15 cellular contexts compared by ENCODE assay signal in the genomic region with DNA sequence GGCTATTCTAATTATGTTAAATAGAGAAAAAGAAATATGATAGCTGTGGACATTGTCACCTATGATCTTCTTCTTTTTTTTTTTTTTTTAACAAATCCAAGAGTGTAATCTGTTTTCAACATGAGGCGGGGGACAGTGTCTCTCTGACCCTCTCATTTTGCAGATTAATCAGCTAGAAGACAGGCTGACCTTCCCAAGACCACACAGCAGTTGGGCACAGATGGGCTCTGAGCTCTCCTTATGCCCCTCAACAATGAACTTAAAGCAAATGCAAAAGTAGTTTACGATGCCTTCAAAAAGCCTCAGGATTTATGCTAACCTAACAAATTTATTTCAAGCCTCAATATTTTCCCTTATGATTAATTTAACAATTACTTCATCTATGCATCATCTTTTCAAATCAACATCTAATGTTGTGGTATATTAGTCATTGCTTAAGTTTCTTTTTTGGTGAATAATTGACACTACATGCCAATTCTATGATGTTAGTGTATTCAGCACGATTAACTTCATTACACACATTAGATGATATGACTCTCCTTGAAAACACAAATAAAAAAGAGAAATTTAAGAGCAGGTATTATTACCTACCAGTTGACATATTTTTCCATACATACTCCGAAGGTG. TPM values are rescaled to one million over a fixed set of nuclear protein-coding genes. Genes with fewer than 3 reads are reported as not detected.
DNase-seq lines count a peak whose midpoint lies in the region; ATAC-seq and TF ChIP-seq lines count a peak whose summit lies in the region.
"Had no signal": no experiment of that assay in that cellular context is flagged by ENCODE, and none has a peak within 500 bp of the region (broad histone marks: within the 10 kb centered on the region; RNA-seq: fewer than 3 reads in every experiment).

No MANE protein-coding gene starts in this region.

- no peak for ATAC-seq in IMR-90 (ENCODE audit: low read depth)
- ATAC-seq in memory B cell (ENCODE audit: low read depth), result no peak
- no peak for ATAC-seq in GM18861 (IDR thresholded peaks at IDR 0.05; ENCODE audit: unreplicated experiment)
- no peak for ATAC-seq in HG02973 (IDR thresholded peaks at IDR 0.05; ENCODE audit: unreplicated experiment)

- H3K4me1 ChIP-seq in IMR-90 (ENCODE audit: control insufficient read depth, insufficient read depth, low read length), result peaks cover 12% of the 10 kb centered on the region
- no peaks in the 10 kb centered on the region for H3K4me1 ChIP-seq in SJCRH30

- WGBS in IMR-90 (ENCODE audit: extremely low coverage in 2 of 2, insufficient read length in 1 of 2), 2 experiments, result no CpG with 5 or more reads among the region's 4 CpGs

- H4K8ac ChIP-seq in IMR-90 (ENCODE audit: low read depth in 2 of 2, low read length in 2 of 2), result peak overlapping the region in 1 of 2 experiments; percentile 35; a peak in 1 of 4 replicates

- H3K9me3 ChIP-seq in IMR-90 (ENCODE audit: control insufficient read depth, insufficient read depth, low read length), result no peaks in the 10 kb centered on the region
- H3K9me3 ChIP-seq in SJCRH30 (replicated peaks), result no peaks in the 10 kb centered on the region

- H3K4me3 ChIP-seq in IMR-90 (ENCODE audit: insufficient read depth, low read depth, low read length) (no peak overlapping the region), SJCRH30 (no peak overlapping the region)

- H3K4me3 Mint-ChIP-seq in brain, result peak overlapping the region in 4 of 5 experiments; percentile 6 to 59 (median 49)
- H3K4me3 Mint-ChIP-seq in memory B cell, result no peak overlapping the region

- H3K23ac ChIP-seq in IMR-90 (ENCODE audit: low read depth, low read length), result peak overlapping the region; percentile 26; the same call in 1 of the 2 replicates

- in situ Hi-C loops in IMR-90 (cut with MboI; ENCODE audit: low sequenced_read_pairs), result loop anchor here (5.0 kb wide), 1 partner anchor 499 kb away; no protein-coding TSS in a partner anchor

- 0 out of 2 replicates have a peak overlapping the region, but pooled peaks have one; percentile 34 for H3K14ac ChIP-seq in IMR-90 (replicated peaks; ENCODE audit: low read depth, low read length)

- no peak overlapping the region; the same call in 1 of the 2 replicates for H2AK5ac ChIP-seq in IMR-90 (ENCODE audit: low read depth, low read length)

- peak overlapping the region; percentile 42 for H2BK5ac ChIP-seq in IMR-90 (ENCODE audit: low read depth, low read length, poor library complexity, severe bottlenecking)

- peak overlapping the region; percentile 24; the same call in 1 of the 2 replicates for H3K27ac ChIP-seq in IMR-90 (ENCODE audit: insufficient read depth, low read length)
- no peak overlapping the region for H3K27ac ChIP-seq in SJCRH30

- no peak overlapping the region for H4K91ac ChIP-seq in IMR-90 (ENCODE audit: insufficient read depth, low read depth, low read length)

- TF ChIP-seq RAD21 in IMR-90 (IDR thresholded peaks at IDR 0.05; ENCODE audit: low read length), result no peak

- H3K9me3 Mint-ChIP-seq in brain, result peaks cover 0 to 2% (median 0%) of the 10 kb centered on the region in 5 experiments
- H3K9me3 Mint-ChIP-seq in memory B cell, result no peaks in the 10 kb centered on the region

- CTCF ChIA-PET in IMR-90 (lab: Yijun Ruan, JAX), result no interaction called here

- DNase-seq in Daoy (ENCODE audit: low read depth) (peak; percentile 17), IMR-90 (peak; percentile 60), memory B cell (ENCODE audit: low spot score in 2 of 2) (no peak), SJCRH30 (no peak), COR-L47 (lab: John Stamatoyannopoulos, UW) (no peak)
- DNase-seq: activated CD4-positive, alpha-beta T cell treated with anti-CD3 and anti-CD28 coated beads for 48 hours; aorta; DMS 273 treated with DMSO at 0.1 percent for 48 hours; islet precursor cell; NCI-H1092 treated with DMSO at 0.1 percent for 48 hours; NCI-H510A treated with DMSO at 0.1 percent for 48 hours; stimulated activated CD4-positive, alpha-beta T cell treated with anti-CD3 and anti-CD28 coated beads, Interleukin-15, amount 100 ng/mL, for 24 hours had no signal

- H2BK20ac ChIP-seq in IMR-90 (ENCODE audit: low read depth, low read length), result no peak overlapping the region

- H3K4me1 Mint-ChIP-seq in brain (peaks cover 56% of the 10 kb centered on the region), memory B cell (peaks cover 15% of the 10 kb centered on the region)

- H3K27me3 Mint-ChIP-seq in brain (peaks cover 7% of the 10 kb centered on the region), memory B cell (peaks cover 6% of the 10 kb centered on the region)

- H3K4ac ChIP-seq in IMR-90 (ENCODE audit: low read depth, low read length), result 0 out of 2 replicates have a peak overlapping the region, but pooled peaks have one; percentile 26

- intact Hi-C loops in IMR-90 (cut with micrococcal nuclease), result loop anchor here (10.0 kb wide), 1 partner anchor 1251 kb away; no protein-coding TSS in a partner anchor

- no peaks in the 10 kb centered on the region for H3K27me3 ChIP-seq in IMR-90 (ENCODE audit: control insufficient read depth, insufficient read depth, low read length)
- no peaks in the 10 kb centered on the region for H3K27me3 ChIP-seq in SJCRH30

- peak overlapping the region; percentile 23; the same call in 1 of the 2 replicates for H2BK120ac ChIP-seq in IMR-90 (ENCODE audit: low read depth, low read length)

- BruUV-seq in IMR-90 (replicated peaks; lab: Mats Ljungman, UMichigan), result no TSS peak

- H2AK9ac ChIP-seq in IMR-90 (replicated peaks; ENCODE audit: low read depth, low read length, poor library complexity), result no peak overlapping the region

- peaks cover 32% of the 10 kb centered on the region; the same call in 1 of the 2 replicates for H4K20me1 ChIP-seq in IMR-90 (ENCODE audit: insufficient read depth, low read length)

- H3K4me2 ChIP-seq in IMR-90 (ENCODE audit: low read depth, low read length), result peak overlapping the region; percentile 45

- dilution Hi-C loops in IMR-90 (cut with HindIII; ENCODE audit: low sequenced_read_pairs, unreplicated experiment), result no loop called here

- H3K27ac Mint-ChIP-seq in brain, result peak overlapping the region in 2 of 5 experiments; percentile 2 to 27
- H3K27ac Mint-ChIP-seq in memory B cell, result peak overlapping the region; percentile 42

- H2AFZ ChIP-seq in IMR-90 (replicated peaks; ENCODE audit: low read length, poor library complexity), result no peak overlapping the region

- H3K9me1 ChIP-seq in IMR-90 (ENCODE audit: insufficient read depth, low read length), result peaks cover 7% of the 10 kb centered on the region

- H2BK15ac ChIP-seq in IMR-90 (ENCODE audit: low read depth, low read length), result no peak overlapping the region

- peaks cover 4 to 26% of the 10 kb centered on the region in 2 experiments; a peak in 3 of 4 replicates for H3K79me1 ChIP-seq in IMR-90 (ENCODE audit: low read depth in 1 of 2, low read length in 2 of 2)

- H3K36me3 ChIP-seq in IMR-90 (ENCODE audit: control insufficient read depth, insufficient read depth, low read length) (peaks cover 3% of the 10 kb centered on the region; the same call in 1 of the 2 replicates), SJCRH30 (no peaks in the 10 kb centered on the region)

- no peak overlapping the region for H3K9ac ChIP-seq in IMR-90 (ENCODE audit: low read depth, low read length)

- H3K56ac ChIP-seq in IMR-90 (ENCODE audit: extremely low read depth, insufficient read depth, low read length), result no peak overlapping the region

- POLR2A ChIA-PET in IMR-90 (lab: Charles Lee; ENCODE audit: unreplicated experiment), result no interaction called here

- no peak for TF ChIP-seq POLR2A in IMR-90 (IDR thresholded peaks at IDR 0.05; ENCODE audit: low read depth, low read length)

- H3K36me3 Mint-ChIP-seq in brain, result peaks cover 46% of the 10 kb centered on the region
- peaks cover 4% of the 10 kb centered on the region for H3K36me3 Mint-ChIP-seq in memory B cell

- no peak overlapping the region for H3K18ac ChIP-seq in IMR-90 (ENCODE audit: low read depth, low read length)

- no peak overlapping the region for H4K5ac ChIP-seq in IMR-90 (ENCODE audit: low read depth, low read length)

- TF ChIP-seq CTCF in IMR-90 (conservative IDR thresholded peaks at IDR 0.05; ENCODE audit: low read depth, low read length), result no peak
- TF ChIP-seq CTCF in brain (conservative IDR thresholded peaks at IDR 0.05), result no peak

TF ChIP-seq in IMR-90, 13 proteins besides CTCF, POLR2A, EP300 and RAD21:
- TF ChIP-seq MAFK (IDR thresholded peaks at IDR 0.05; ENCODE audit: low read depth, low read length) (peak; percentile 30; the same call in 1 of the 2 replicates), RFX5 (IDR thresholded peaks at IDR 0.05; ENCODE audit: low read depth, low read length) (no peak), SMC3 (IDR thresholded peaks at IDR 0.05; ENCODE audit: low read depth, low read length) (no peak), CHD1 (IDR thresholded peaks at IDR 0.05; ENCODE audit: low read depth, low read length) (no peak), FOS (IDR thresholded peaks at IDR 0.05; ENCODE audit: low read depth, low read length) (peak; percentile 17; the same call in 1 of the 2 replicates), MAZ (IDR thresholded peaks at IDR 0.05; ENCODE audit: borderline replicate concordance, low read depth, low read length) (no peak), BHLHE40 (IDR thresholded peaks at IDR 0.05; ENCODE audit: low read depth, low read length) (peak; percentile 22; the same call in 1 of the 2 replicates), CEBPB (IDR thresholded peaks at IDR 0.05; ENCODE audit: low read depth, low read length) (peak; percentile 58; the same call in 1 of the 2 replicates), NFE2L2 (IDR thresholded peaks at IDR 0.05; ENCODE audit: low read depth, low read length) (no peak)

RNA-seq across cellular contexts. Expression of gene NFIL3, which starts 7.4 kb away (rescaled TPM):
- total RNA-seq in Daoy (2014; rRNA removed; shearing (Covaris generic)), result 10.3 and 10.4 TPM in 2 replicates
- 27.6 and 29.4 TPM in 2 replicates for total RNA-seq in IMR-90 (2012; rRNA removed)
- polyA plus RNA-seq in IMR-90 (2012; rRNA removed), result 20.8 and 27.7 TPM in 2 replicates
- polyA plus RNA-seq in IMR-90 (2012; cell fraction: cytosol; rRNA removed), result 11.9 and 12.8 TPM in 2 replicates
- polyA plus RNA-seq in IMR-90 (2012; cell fraction: nucleus; rRNA removed; ENCODE audit: low replicate concordance), result 6.6 and 66.1 TPM in 2 replicates
- 10.7 TPM for polyA plus RNA-seq in brain (ENCODE audit: insufficient read depth, low read depth, low replicate concordance)
- 7.3 and 9.2 TPM in 2 replicates for total RNA-seq in SJCRH30 (2014; rRNA removed; shearing (Covaris generic))

RNA-seq across cellular contexts. Expression of gene AUH, which starts 54.5 kb away (rescaled TPM):
- 21.4 and 29.0 TPM in 2 replicates for total RNA-seq in Daoy (2014; rRNA removed; shearing (Covaris generic))
- total RNA-seq in IMR-90 (2012; rRNA removed), result 8.1 and 12.8 TPM in 2 replicates
- 5.7 and 5.9 TPM in 2 replicates for polyA plus RNA-seq in IMR-90 (2012; rRNA removed)
- polyA plus RNA-seq in IMR-90 (2012; cell fraction: cytosol; rRNA removed), result 3.6 and 6.3 TPM in 2 replicates
- polyA plus RNA-seq in IMR-90 (2012; cell fraction: nucleus; rRNA removed; ENCODE audit: low replicate concordance), result 4.0 and 11.1 TPM in 2 replicates
- 11.1 TPM for polyA plus RNA-seq in brain (ENCODE audit: insufficient read depth, low read depth, low replicate concordance)
- total RNA-seq in SJCRH30 (2014; rRNA removed; shearing (Covaris generic)), result 14.6 and 16.5 TPM in 2 replicates

Comparison
In these comparisons a context has a peak if more than half of its experiments do, and no peak if none do; other contexts are left out.
1. DNase-seq: peak in Daoy (single experiment) and IMR-90 (single experiment); none in memory B cell (0 of 2), SJCRH30 (0 of 2) and COR-L47 (single experiment).